8 cellular contexts compared by ENCODE assay signal in genomic region chr12:92784795-92785562, GRCh38.
A peak's percentile ranks its signal among the peaks of the same experiment; 100 is the strongest.
DNase-seq lines count a peak whose midpoint lies in the region; ATAC-seq and TF ChIP-seq lines count a peak whose summit lies in the region.

No MANE protein-coding gene starts in this region.

- no peak overlapping the region for H2AFZ ChIP-seq in OCI-LY1 (ENCODE audit: low read length)

- peaks cover 24% of the 10 kb centered on the region for H3K36me3 Mint-ChIP-seq in MCF 10A (ENCODE audit: insufficient read depth, unreplicated experiment)

- no peaks in the 10 kb centered on the region for H3K27me3 Mint-ChIP-seq in MCF 10A (ENCODE audit: insufficient read depth, unreplicated experiment)

- H3K4me1 Mint-ChIP-seq in MCF 10A (ENCODE audit: insufficient read depth, unreplicated experiment), result peaks cover 30% of the 10 kb centered on the region

- H4K20me1 ChIP-seq in OCI-LY1 (ENCODE audit: insufficient read depth, low read length), result no peaks in the 10 kb centered on the region

- H3K4me3 ChIP-seq in OCI-LY1 (ENCODE audit: low read depth, low read length, poor library complexity, severe bottlenecking), result no peak overlapping the region
- H3K4me3 ChIP-seq in thoracic aorta, result no peak overlapping the region

- CTCF ChIA-PET in MCF 10A (lab: Yijun Ruan, JAX), result interaction anchor here (0.6 to 3.3 kb wide), 21 partner anchors 11 to 800 kb away, joined by 3 to 17 read pairs (median 4); no protein-coding TSS in a partner anchor

- H3K9me3 Mint-ChIP-seq in MCF 10A (ENCODE audit: unreplicated experiment), result no peaks in the 10 kb centered on the region

- peaks cover 3% of the 10 kb centered on the region; the same call in 1 of the 2 replicates for H3F3A ChIP-seq in OCI-LY1 (ENCODE audit: insufficient read depth, low read length)

- TF ChIP-seq CTCF in GM10266 (IDR thresholded peaks at IDR 0.05; ENCODE audit: control insufficient read depth, insufficient read depth, low read depth, missing control alignments) (peak; percentile 56), OCI-LY1 (IDR thresholded peaks at IDR 0.05; ENCODE audit: low read length) (peak; percentile 70), MCF 10A (IDR thresholded peaks at IDR 0.05; ENCODE audit: unreplicated experiment) (peak; percentile 49), thoracic aorta (IDR thresholded peaks at IDR 0.05) (peak; percentile 40)

- no peak overlapping the region for H3K4me2 ChIP-seq in OCI-LY1 (ENCODE audit: low read length)

- H3K27ac ChIP-seq in OCI-LY1 (ENCODE audit: low read depth, low read length, poor library complexity, severe bottlenecking), result no peak overlapping the region
- H3K27ac ChIP-seq in thoracic aorta, result no peak overlapping the region

- H3K4me1 ChIP-seq in OCI-LY1 (ENCODE audit: insufficient read depth, low read length, severe bottlenecking), result no peaks in the 10 kb centered on the region
- peaks cover 6 to 20% of the 10 kb centered on the region in 2 donors for H3K4me1 ChIP-seq in thoracic aorta (ENCODE audit: control insufficient read depth in 1 of 2, low read depth in 2 of 2)

- no peaks in the 10 kb centered on the region for H3K9me3 ChIP-seq in OCI-LY1 (ENCODE audit: low read length)
- no peaks in the 10 kb centered on the region for H3K9me3 ChIP-seq in thoracic aorta

- intact Hi-C loops in MCF 10A (cut with micrococcal nuclease), result loop anchor here (1.0 to 5.0 kb wide), 6 partner anchors 44 to 612 kb away; partner anchors contain the start of gene EEA1

- peak; percentile 41 for ATAC-seq in thoracic aorta (ENCODE audit: insufficient number of reproducible peaks, low FRiP score, low read depth)

- H3K27me3 ChIP-seq in OCI-LY1 (ENCODE audit: insufficient read depth, low read length) (no peaks in the 10 kb centered on the region), thoracic aorta (replicated peaks; ENCODE audit: insufficient read depth) (no peaks in the 10 kb centered on the region)

- DNase-seq in AG08395 (ENCODE audit: low spot score), result peak; percentile 58
- DNase-seq in GM10266 (ENCODE audit: extremely low spot score), result peak; percentile 53
- peak; percentile 73 for DNase-seq in HCEC 1CT
- peak; percentile 92 to 95 for DNase-seq in Kasumi-1 (lab: John Stamatoyannopoulos, UW)
- peak; percentile 80 for DNase-seq in MCF 10A (ENCODE audit: unreplicated experiment)
- peak; percentile 73 for DNase-seq in islet precursor cell
- no peak for DNase-seq in thoracic aorta (ENCODE audit: low spot score)

- peak overlapping the region; percentile 37 for H3K4me3 Mint-ChIP-seq in MCF 10A (ENCODE audit: unreplicated experiment)

- H3K36me3 ChIP-seq in OCI-LY1 (ENCODE audit: insufficient read depth, low read length) (peaks cover 8% of the 10 kb centered on the region), thoracic aorta (peaks cover 10% of the 10 kb centered on the region)

- no peaks in the 10 kb centered on the region for H3K79me2 ChIP-seq in OCI-LY1 (ENCODE audit: insufficient read depth, low read length)

- no peaks in the 10 kb centered on the region for H3K9me2 ChIP-seq in OCI-LY1 (ENCODE audit: low read depth, low read length)

- H3K27ac Mint-ChIP-seq in MCF 10A (ENCODE audit: low read depth, unreplicated experiment), result peak overlapping the region; percentile 98

- POLR2A ChIA-PET in MCF 10A (lab: Yijun Ruan, JAX), result interaction anchor here (0.5 to 3.3 kb wide), 18 partner anchors 8 to 635 kb away, joined by 3 to 18 read pairs (median 4); partner anchors contain the start of gene EEA1

- H3K9ac ChIP-seq in OCI-LY1 (ENCODE audit: low read length), result no peak overlapping the region

- BruUV-seq in MCF 10A (replicated peaks; lab: Mats Ljungman, UMichigan), result no TSS peak
